Comparison of ENCODE assay signal across 14 cellular contexts in genomic region chr4:154911097-154911496, GRCh38.
DNase-seq lines count a peak whose midpoint lies in the region; ATAC-seq and TF ChIP-seq lines count a peak whose summit lies in the region.
"Had no signal": no experiment of that assay in that cellular context is flagged by ENCODE, and none has a peak within 500 bp of the region (broad histone marks: within the 10 kb centered on the region; RNA-seq: fewer than 3 reads in every experiment).

No MANE protein-coding gene starts in this region.

- DNase-seq in DMS53 (lab: John Stamatoyannopoulos, UW) (peak; percentile 35), LNCaP clone FGC (ENCODE audit: low read depth) (peak; percentile 6), endodermal cell (peak; percentile 56), neural progenitor cell (ENCODE audit: low spot score) (peak; percentile 49)
- no peak for DNase-seq in naive thymus-derived CD8-positive, alpha-beta T cell
- DNase-seq: esophagus squamous epithelium, NCI-H1092, NCI-H510A had no signal

- H3K4me3 ChIP-seq in LNCaP clone FGC (ENCODE audit: low read depth, low read length) = no peak overlapping the region
- no peak overlapping the region for H3K4me3 ChIP-seq in endodermal cell (ENCODE audit: low read length)
- no peak overlapping the region for H3K4me3 ChIP-seq in neural progenitor cell
- H3K4me3 ChIP-seq: esophagus squamous epithelium had no signal

- ATAC-seq in GM21619 (IDR thresholded peaks at IDR 0.05; ENCODE audit: unreplicated experiment) = no peak
- ATAC-seq in HG03469 (IDR thresholded peaks at IDR 0.05; ENCODE audit: unreplicated experiment) = no peak
- no peak for ATAC-seq in naive thymus-derived CD8-positive, alpha-beta T cell
- no peak for ATAC-seq in HG03571 (IDR thresholded peaks at IDR 0.05; ENCODE audit: unreplicated experiment)
- ATAC-seq: Right ventricle myocardium inferior had no signal

- H4K20me1 ChIP-seq in neural progenitor cell (ENCODE audit: low read depth) = no peaks in the 10 kb centered on the region

- peaks cover 4% of the 10 kb centered on the region for H3K4me1 Mint-ChIP-seq in endodermal cell
- H3K4me1 Mint-ChIP-seq in neural progenitor cell = peaks cover 2% of the 10 kb centered on the region
- H3K4me1 Mint-ChIP-seq in naive thymus-derived CD8-positive, alpha-beta T cell = no peaks in the 10 kb centered on the region
- H3K4me1 Mint-ChIP-seq: activated naive CD4-positive, alpha-beta T cell treated with anti-CD3 and anti-CD28 coated beads, Interleukin-2, amount 50 U/mL, for 24 hours had no signal

- 77 to 86% methylated on average over 1 of the region's 1 CpG for WGBS in endodermal cell (ENCODE audit: insufficient coverage in 1 of 2, insufficient read length in 1 of 2), 2 experiments

- H3K36me3 Mint-ChIP-seq in endodermal cell (ENCODE audit: low read depth) (no peaks in the 10 kb centered on the region), neural progenitor cell (no peaks in the 10 kb centered on the region)
- peaks cover 0 to 2% (median 0%) of the 10 kb centered on the region in 3 donors for H3K36me3 Mint-ChIP-seq in naive thymus-derived CD8-positive, alpha-beta T cell
- H3K36me3 Mint-ChIP-seq: activated naive CD4-positive, alpha-beta T cell treated with anti-CD3 and anti-CD28 coated beads, Interleukin-2, amount 50 U/mL, for 24 hours had no signal

- H3K27ac Mint-ChIP-seq in endodermal cell = no peak overlapping the region
- H3K27ac Mint-ChIP-seq in neural progenitor cell = no peak overlapping the region
- H3K27ac Mint-ChIP-seq in naive thymus-derived CD8-positive, alpha-beta T cell = no peak overlapping the region
- H3K27ac Mint-ChIP-seq: activated naive CD4-positive, alpha-beta T cell treated with anti-CD3 and anti-CD28 coated beads, Interleukin-2, amount 50 U/mL, for 24 hours had no signal

- TF ChIP-seq CTCF in LNCaP clone FGC (IDR thresholded peaks at IDR 0.05; ENCODE audit: control insufficient read depth, extremely low read depth, insufficient read depth) (peak; percentile 35), endodermal cell (conservative IDR thresholded peaks at IDR 0.05) (peak; percentile 74), neural progenitor cell (IDR thresholded peaks at IDR 0.05) (peak; percentile 57)

- H3K4me3 Mint-ChIP-seq in endodermal cell (no peak overlapping the region), neural progenitor cell (no peak overlapping the region)
- no peak overlapping the region for H3K4me3 Mint-ChIP-seq in naive thymus-derived CD8-positive, alpha-beta T cell
- H3K4me3 Mint-ChIP-seq: activated naive CD4-positive, alpha-beta T cell treated with anti-CD3 and anti-CD28 coated beads, Interleukin-2, amount 50 U/mL, for 24 hours had no signal

- no peaks in the 10 kb centered on the region for H3K9me3 Mint-ChIP-seq in endodermal cell
- H3K9me3 Mint-ChIP-seq in neural progenitor cell = no peaks in the 10 kb centered on the region
- H3K9me3 Mint-ChIP-seq in naive thymus-derived CD8-positive, alpha-beta T cell = peaks cover 0 to 3% (median 0%) of the 10 kb centered on the region in 9 donors
- H3K9me3 Mint-ChIP-seq: activated naive CD4-positive, alpha-beta T cell treated with anti-CD3 and anti-CD28 coated beads, Interleukin-2, amount 50 U/mL, for 24 hours had no signal

- H3K27me3 Mint-ChIP-seq in endodermal cell (ENCODE audit: insufficient read depth) = no peaks in the 10 kb centered on the region
- peaks cover 5% of the 10 kb centered on the region for H3K27me3 Mint-ChIP-seq in neural progenitor cell (ENCODE audit: insufficient read depth, low read depth)
- peaks cover 0 to 1% (median 0%) of the 10 kb centered on the region in 5 donors for H3K27me3 Mint-ChIP-seq in naive thymus-derived CD8-positive, alpha-beta T cell
- H3K27me3 Mint-ChIP-seq: activated naive CD4-positive, alpha-beta T cell treated with anti-CD3 and anti-CD28 coated beads, Interleukin-2, amount 50 U/mL, for 24 hours had no signal

- H3K27ac ChIP-seq in endodermal cell (ENCODE audit: low read depth, low read length) = no peak overlapping the region
- H3K27ac ChIP-seq in neural progenitor cell = no peak overlapping the region
- H3K27ac ChIP-seq: esophagus squamous epithelium had no signal

- H2AFZ ChIP-seq in neural progenitor cell (replicated peaks) = peak overlapping the region; percentile 93

- H3K27me3 ChIP-seq in endodermal cell (ENCODE audit: control insufficient read depth, insufficient read depth, low read length, poor library complexity, severe bottlenecking) (no peaks in the 10 kb centered on the region), neural progenitor cell (no peaks in the 10 kb centered on the region)
- H3K27me3 ChIP-seq: esophagus squamous epithelium had no signal

- H3K36me3 ChIP-seq in endodermal cell (ENCODE audit: control insufficient read depth, insufficient read depth, low read length) = no peaks in the 10 kb centered on the region
- H3K36me3 ChIP-seq in neural progenitor cell = no peaks in the 10 kb centered on the region
- H3K36me3 ChIP-seq: esophagus squamous epithelium had no signal

- H3K4me2 ChIP-seq in neural progenitor cell = no peak overlapping the region

- H3K9me3 ChIP-seq in endodermal cell (ENCODE audit: control insufficient read depth, low read length) (no peaks in the 10 kb centered on the region), neural progenitor cell (ENCODE audit: low read depth) (no peaks in the 10 kb centered on the region)
- H3K9me3 ChIP-seq: Caco-2, esophagus squamous epithelium had no signal

- no peak overlapping the region for H3K9ac ChIP-seq in endodermal cell (ENCODE audit: extremely low read depth, low read length, poor library complexity, severe bottlenecking)
- H3K9ac ChIP-seq in neural progenitor cell = no peak overlapping the region

- H3F3A ChIP-seq in neural progenitor cell (ENCODE audit: low read depth) = no peaks in the 10 kb centered on the region

- POLR2A ChIA-PET in naive thymus-derived CD8-positive, alpha-beta T cell (lab: Charles Lee) = no interaction called here

- H3K4me1 ChIP-seq in endodermal cell (ENCODE audit: control insufficient read depth, insufficient read depth, low read length) (peaks cover 3% of the 10 kb centered on the region), neural progenitor cell (no peaks in the 10 kb centered on the region)
- H3K4me1 ChIP-seq: Caco-2, esophagus squamous epithelium had no signal

- H3K79me2 ChIP-seq in neural progenitor cell (ENCODE audit: low read depth) = no peaks in the 10 kb centered on the region

Comparison
In these comparisons a context has a peak if more than half of its experiments do, and no peak if none do; other contexts are left out.
1. DNase-seq: peak in DMS53 (single experiment), LNCaP clone FGC (single experiment), endodermal cell (single experiment) and neural progenitor cell (single experiment); none in naive thymus-derived CD8-positive, alpha-beta T cell (0 of 10).
2. Peak in every context shown above with its lines, with median percentiles within 50 percentile points of each other: CTCF ChIP-seq.